ENCODE assay signal across 20 cellular contexts in genomic region chr18:73879771-73880170, GRCh38.
DNase-seq lines count a peak whose midpoint lies in the region; TF ChIP-seq lines count a peak whose summit lies in the region.
"Had no signal": no experiment of that assay in that cellular context is flagged by ENCODE, and none has a peak within 500 bp of the region (broad histone marks: within the 10 kb centered on the region; RNA-seq: fewer than 3 reads in every experiment).

No MANE protein-coding gene starts in this region.

- no peaks in the 10 kb centered on the region for H3K79me2 ChIP-seq in smooth muscle cell (ENCODE audit: low read depth)

- H3F3A ChIP-seq in smooth muscle cell (ENCODE audit: low read depth): peaks cover 15% of the 10 kb centered on the region

- peak overlapping the region; percentile 21 for H3K9ac ChIP-seq in smooth muscle cell (ENCODE audit: low read depth)

- peaks cover 11% of the 10 kb centered on the region for H3K4me1 ChIP-seq in smooth muscle cell (ENCODE audit: low read depth)
- H3K4me1 ChIP-seq: adrenal gland, BE2C, esophagus muscularis mucosa, lower lobe of right lung had no signal

- no peaks in the 10 kb centered on the region for H3K9me3 ChIP-seq in smooth muscle cell (replicated peaks; ENCODE audit: low read depth)
- H3K9me3 ChIP-seq: adrenal gland, BE2C, esophagus muscularis mucosa, lower lobe of right lung had no signal

- 2% methylated on average over 2 of the region's 2 CpGs for WGBS in smooth muscle cell (ENCODE audit: low lambda C conversion rate)

- no peaks in the 10 kb centered on the region for H4K20me1 ChIP-seq in smooth muscle cell (ENCODE audit: low read depth)

- no peaks in the 10 kb centered on the region for H3K27me3 ChIP-seq in smooth muscle cell (ENCODE audit: low read depth)
- H3K27me3 ChIP-seq: adrenal gland, BE2C, esophagus muscularis mucosa had no signal

- DNase-seq in HS-27A (ENCODE audit: low read depth): peak; percentile 1
- peak; percentile 59 for DNase-seq in amniotic epithelial cell (ENCODE audit: low read depth)
- peak; percentile 54 for DNase-seq in fibroblast of villous mesenchyme (ENCODE audit: low read depth)
- DNase-seq in smooth muscle cell (lab: John Stamatoyannopoulos, UW; ENCODE audit: unreplicated experiment): no peak
- DNase-seq in T1000 (lab: John Stamatoyannopoulos, UW): no peak
- DNase-seq in globus pallidus (ENCODE audit: low spot score): no peak
- DNase-seq in HT-29 (ENCODE audit: low spot score): no peak
- DNase-seq: activated CD8-positive, alpha-beta memory T cell treated with anti-CD3 and anti-CD28 coated beads, Interleukin-2, amount 10 ng/mL, durations not matched to agents 7 days and 5 days; adrenal gland; BE2C; effector CD8-positive, alpha-beta T cell; hippocampal formation; islet precursor cell; KG1; lower lobe of right lung; NCI-H2081 treated with DMSO at 0.1 percent for 48 hours; NCI-H510A; NK-92 treated with Interleukin-12 subunit alpha and Interleukin-12 subunit beta, amount 100 ng/mL, for 24 hours; stimulated activated naive B cell treated with anti-CD40 and anti-IgM and Interleukin-4, amounts not matched to agents 10 μg/mL and 1 μg/mL and 100 μg/mL, for 72 hours had no signal

- peak overlapping the region; percentile 69 for H3K4me2 ChIP-seq in smooth muscle cell

- TF ChIP-seq CTCF in fibroblast of villous mesenchyme (IDR thresholded peaks at IDR 0.05; ENCODE audit: insufficient read depth, low read depth, low read length): no peak
- no peak for TF ChIP-seq CTCF in smooth muscle cell (IDR thresholded peaks at IDR 0.05; ENCODE audit: borderline replicate concordance, insufficient read depth, poor library complexity, severe bottlenecking)

- peak overlapping the region; percentile 81 for H3K27ac ChIP-seq in smooth muscle cell (ENCODE audit: low read depth)
- H3K27ac ChIP-seq: adrenal gland, esophagus muscularis mucosa, lower lobe of right lung had no signal

- H3K4me3 ChIP-seq in fibroblast of villous mesenchyme (ENCODE audit: low read depth, low read length): no peak overlapping the region
- H3K4me3 ChIP-seq in smooth muscle cell: no peak overlapping the region
- H3K4me3 ChIP-seq: adrenal gland, esophagus muscularis mucosa, lower lobe of right lung had no signal

- H2AFZ ChIP-seq in smooth muscle cell (ENCODE audit: low read depth): no peak overlapping the region

- no peaks in the 10 kb centered on the region for H3K36me3 ChIP-seq in smooth muscle cell (ENCODE audit: low read depth)
- H3K36me3 ChIP-seq: adrenal gland, BE2C, esophagus muscularis mucosa, lower lobe of right lung had no signal

Comparison
In these comparisons a context has a peak if more than half of its experiments do, and no peak if none do; other contexts are left out.
1. DNase-seq: peak in HS-27A (single experiment), amniotic epithelial cell (single experiment) and fibroblast of villous mesenchyme (single experiment); none in smooth muscle cell (single experiment), T1000 (single experiment), globus pallidus (single experiment) and HT-29 (single experiment).